In genomic region chr5:78473747-78474146, GRCh38 we compare ENCODE assay signal across 6 cellular contexts.
"Had no signal": no experiment of that assay in that cellular context is flagged by ENCODE, and none has a peak within 500 bp of the region (broad histone marks: within the 10 kb centered on the region; RNA-seq: fewer than 3 reads in every experiment).

No MANE protein-coding gene starts in this region.

- H3K27ac ChIP-seq: KMS-11 had no signal

- H3K4me3 ChIP-seq: HAP-1 had no signal

- H3K4me2 ChIP-seq: KMS-11 had no signal

- DNase-seq: GOT3, H7, IMR-90, KBM-7 had no signal

- H3K9ac ChIP-seq: KMS-11 had no signal

- H3K9me3 ChIP-seq: HAP-1 had no signal

- H3K36me3 ChIP-seq: HAP-1 had no signal
